ENCODE assay signal across 25 cellular contexts in the genomic region with DNA sequence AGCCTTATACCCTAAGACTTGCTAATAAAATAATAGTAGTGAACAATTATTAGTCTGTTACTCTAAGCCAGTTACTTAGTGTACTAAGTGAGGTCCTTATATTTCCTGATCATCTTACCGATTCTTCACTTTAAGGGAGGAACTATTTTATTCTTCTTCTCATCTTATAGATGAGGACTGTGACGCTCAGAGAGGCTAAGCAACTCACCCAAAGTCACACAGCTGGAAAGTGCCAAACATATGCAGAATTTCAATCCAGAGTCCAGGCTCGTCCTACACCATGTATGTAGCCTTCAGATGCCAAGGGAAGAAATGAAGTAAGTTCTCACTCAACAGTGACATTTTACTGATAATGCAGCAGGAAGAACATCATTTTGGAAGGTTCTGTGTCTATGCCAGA.
"Had no signal": no experiment of that assay in that cellular context is flagged by ENCODE, and none has a peak within 500 bp of the region (broad histone marks: within the 10 kb centered on the region; RNA-seq: fewer than 3 reads in every experiment).

No MANE protein-coding gene starts in this region.

- H3K4me1 Mint-ChIP-seq: activated naive CD4-positive, alpha-beta T cell treated with anti-CD3 and anti-CD28 coated beads, Interleukin-2, amount 10 ng/mL, durations not matched to agents 7 days and 5 days; activated naive CD8-positive, alpha-beta T cell treated with anti-CD3 and anti-CD28 coated beads for 36 hours had no signal

- H3K27ac ChIP-seq: brain microvascular endothelial cell, cardiac muscle cell, SJCRH30 had no signal

- H3K27me3 ChIP-seq: cardiac muscle cell had no signal

- H3K4me1 ChIP-seq: SJCRH30 had no signal

- H3K36me3 Mint-ChIP-seq: activated naive CD4-positive, alpha-beta T cell treated with anti-CD3 and anti-CD28 coated beads, Interleukin-2, amount 10 ng/mL, durations not matched to agents 7 days and 5 days; activated naive CD8-positive, alpha-beta T cell treated with anti-CD3 and anti-CD28 coated beads for 36 hours had no signal

- DNase-seq: activated CD4-positive, alpha-beta T cell treated with anti-CD3 and anti-CD28 coated beads for 4 hours; activated CD8-positive, alpha-beta memory T cell treated with anti-CD3 and anti-CD28 coated beads, Interleukin-2, amount 50 U/mL, for 4 hours; activated CD8-positive, alpha-beta T cell treated with anti-CD3 and anti-CD28 coated beads for 36 hours; activated gamma-delta T cell treated with Interleukin-2 at 50 U/mL for 16 hours; activated naive CD4-positive, alpha-beta T cell treated with anti-CD3 and anti-CD28 coated beads, Interleukin-2, amount 10 ng/mL, durations not matched to agents 7 days and 5 days; activated naive CD8-positive, alpha-beta T cell treated with anti-CD3 and anti-CD28 coated beads for 36 hours; activated T-cell treated with anti-CD3 and anti-CD28 coated beads, Interleukin-2, amount 50 U/mL, for 72 hours; brain microvascular endothelial cell; MV-4-11; NCI-H1092 treated with DMSO at 0.1 percent for 48 hours; NCI-H1417 treated with DMSO at 0.1 percent for 48 hours; NCI-H1694; NCI-H345; NCI-H510A; NCI-H526 treated with DMSO at 0.1 percent for 48 hours; NCI-H82; NK-92 treated with Interleukin-12 subunit alpha and Interleukin-12 subunit beta, amount 100 ng/mL, for 24 hours; Right ventricle myocardium superior; SJCRH30; SK-N-SH; T-helper 1 cell had no signal

- H3K4me2 ChIP-seq: SK-N-SH had no signal

- H3K9me3 Mint-ChIP-seq: activated CD8-positive, alpha-beta T cell treated with anti-CD3 and anti-CD28 coated beads for 36 hours; activated naive CD4-positive, alpha-beta T cell treated with anti-CD3 and anti-CD28 coated beads, Interleukin-2, amount 10 ng/mL, durations not matched to agents 7 days and 5 days; activated T-cell treated with anti-CD3 and anti-CD28 coated beads, Interleukin-2, amount 50 U/mL, for 72 hours; activated T-helper 2 cell treated with anti-CD3 and anti-CD28 coated beads, Interferon-gamma antibody, Interleukin-2, Interleukin-4, amounts not matched to agents 10 μg/mL and 5 μg/mL and 100 μg/mL, durations not matched to agents 14 hours and 24 hours and 36 hours had no signal

- H3K4me3 ChIP-seq: cardiac muscle cell, MG63, SJCRH30 had no signal

- H3K36me3 ChIP-seq: brain microvascular endothelial cell, cardiac muscle cell, MG63, SJCRH30 had no signal

- H3K4me3 Mint-ChIP-seq: activated CD8-positive, alpha-beta T cell treated with anti-CD3 and anti-CD28 coated beads for 36 hours; activated naive CD4-positive, alpha-beta T cell treated with anti-CD3 and anti-CD28 coated beads, Interleukin-2, amount 10 ng/mL, durations not matched to agents 7 days and 5 days; activated naive CD8-positive, alpha-beta T cell treated with anti-CD3 and anti-CD28 coated beads for 36 hours; activated T-cell treated with anti-CD3 and anti-CD28 coated beads, Interleukin-2, amount 50 U/mL, for 72 hours had no signal

- H3K27me3 Mint-ChIP-seq: activated CD8-positive, alpha-beta T cell treated with anti-CD3 and anti-CD28 coated beads for 36 hours had no signal

- H3K27ac Mint-ChIP-seq: activated CD8-positive, alpha-beta T cell treated with anti-CD3 and anti-CD28 coated beads for 36 hours; activated naive CD4-positive, alpha-beta T cell treated with anti-CD3 and anti-CD28 coated beads, Interleukin-2, amount 10 ng/mL, durations not matched to agents 7 days and 5 days; activated naive CD8-positive, alpha-beta T cell treated with anti-CD3 and anti-CD28 coated beads for 36 hours; activated T-cell treated with anti-CD3 and anti-CD28 coated beads, Interleukin-2, amount 50 U/mL, for 72 hours; activated T-helper 2 cell treated with anti-CD3 and anti-CD28 coated beads, Interferon-gamma antibody, Interleukin-2, Interleukin-4, amounts not matched to agents 10 μg/mL and 5 μg/mL and 100 μg/mL, durations not matched to agents 14 hours and 24 hours and 36 hours had no signal

- ATAC-seq: activated CD4-positive, CD25-positive, alpha-beta regulatory T cell treated with anti-CD3 and anti-CD28 coated beads, Interleukin-2, amount 50 U/mL, for 24 hours; activated CD8-positive, alpha-beta T cell treated with anti-CD3 and anti-CD28 coated beads for 36 hours; activated T-cell treated with anti-CD3 and anti-CD28 coated beads, Interleukin-2, amount 50 U/mL, for 72 hours had no signal

- H3K9me2 ChIP-seq: SK-N-SH had no signal
